1 cellular context compared by ENCODE assay signal in genomic region chr6:161300823-161301222, GRCh38.
TF ChIP-seq lines count a peak whose summit lies in the region.

No MANE protein-coding gene starts in this region.

TF ChIP-seq in H1, 55 proteins besides CTCF, POLR2A, EP300 and RAD21 (continued from another document):
- TF ChIP-seq ATF3 (IDR thresholded peaks at IDR 0.05; ENCODE audit: insufficient read depth, low read depth, low read length) = no peak
- peak; percentile 22; the same call in 1 of the 2 replicates for TF ChIP-seq CEBPB (IDR thresholded peaks at IDR 0.05; ENCODE audit: low read depth, low read length)
- no peak for TF ChIP-seq FOSL1 (IDR thresholded peaks at IDR 0.05; ENCODE audit: insufficient read depth, low read depth, low read length)
- no peak for TF ChIP-seq TCF12 (IDR thresholded peaks at IDR 0.05; ENCODE audit: low read depth, low read length)
